ENCODE assay signal across 8 cellular contexts in genomic region chr15:60370804-60371700, GRCh38. TPM values are rescaled to one million over a fixed set of nuclear protein-coding genes. Genes with fewer than 3 reads are reported as not detected.
DNase-seq lines count a peak whose midpoint lies in the region; ATAC-seq and TF ChIP-seq lines count a peak whose summit lies in the region.

No MANE protein-coding gene starts in this region.

- H3K4me1 Mint-ChIP-seq in activated T-cell treated with anti-CD3 and anti-CD28 coated beads, Interleukin-2, amount 50 U/mL, for 24 hours (ENCODE audit: low read depth) = peaks cover 33% of the 10 kb centered on the region
- peaks cover 24% of the 10 kb centered on the region for H3K4me1 Mint-ChIP-seq in T-helper 17 cell

- H3K27me3 ChIP-seq in psoas muscle (ENCODE audit: insufficient read depth in 3 of 3, low read length in 2 of 3) = no peaks in the 10 kb centered on the region

- peaks cover 60% of the 10 kb centered on the region for H3K36me3 Mint-ChIP-seq in activated T-cell treated with anti-CD3 and anti-CD28 coated beads, Interleukin-2, amount 50 U/mL, for 24 hours (ENCODE audit: low read depth)
- peaks cover 2% of the 10 kb centered on the region for H3K36me3 Mint-ChIP-seq in T-helper 17 cell (ENCODE audit: low read depth)

- WGBS in psoas muscle, 3 donors = 21 to 32% (median 27%) methylated on average over 13 of the region's 13 CpGs

- peak overlapping the region; percentile 93 for H3K27ac Mint-ChIP-seq in activated T-cell treated with anti-CD3 and anti-CD28 coated beads, Interleukin-2, amount 50 U/mL, for 24 hours
- peak overlapping the region; percentile 49 for H3K27ac Mint-ChIP-seq in T-helper 17 cell

- H3K4me1 ChIP-seq in psoas muscle = peaks cover 60% of the 10 kb centered on the region

- H3K9me3 ChIP-seq in T-helper 17 cell (ENCODE audit: control insufficient read depth, low read length, poor library complexity, severe bottlenecking) = no peaks in the 10 kb centered on the region
- H3K9me3 ChIP-seq in psoas muscle = no peaks in the 10 kb centered on the region

- H3K9me3 Mint-ChIP-seq in activated T-cell treated with anti-CD3 and anti-CD28 coated beads, Interleukin-2, amount 50 U/mL, for 24 hours = no peaks in the 10 kb centered on the region

- no peak for TF ChIP-seq CTCF in psoas muscle (IDR thresholded peaks at IDR 0.05)

- H3K36me3 ChIP-seq in psoas muscle (ENCODE audit: insufficient read depth in 1 of 2, low read depth in 1 of 2) = peaks cover 4 to 35% of the 10 kb centered on the region in 2 donors

- no peak for DNase-seq in activated T-cell treated with anti-CD3 and anti-CD28 coated beads, Interleukin-2, amount 50 U/mL, for 24 hours
- DNase-seq in activated T-cell treated with anti-CD3 and anti-CD28 coated beads for 4 hours (no peak), T-helper 17 cell (no peak), fibroblast of the conjunctiva (ENCODE audit: low read depth) (peak; percentile 97), psoas muscle (peak; percentile 69 to 77), NCI-H146 (lab: John Stamatoyannopoulos, UW) (no peak)

- H3K4me3 ChIP-seq in psoas muscle = peak overlapping the region; percentile 5

- peak overlapping the region; percentile 79 for H3K27ac ChIP-seq in psoas muscle

- no peak for ATAC-seq in T-helper 17 cell
- peak; percentile 21 to 48 (median 34) for ATAC-seq in psoas muscle
- no peak for ATAC-seq in HG03354 (IDR thresholded peaks at IDR 0.05; ENCODE audit: poor library complexity, severe bottlenecking, unreplicated experiment)
- ATAC-seq in GM18870 (IDR thresholded peaks at IDR 0.05; ENCODE audit: unreplicated experiment) = no peak

- H3K27me3 Mint-ChIP-seq in activated T-cell treated with anti-CD3 and anti-CD28 coated beads, Interleukin-2, amount 50 U/mL, for 24 hours = no peaks in the 10 kb centered on the region
- no peaks in the 10 kb centered on the region for H3K27me3 Mint-ChIP-seq in T-helper 17 cell

- peak overlapping the region; percentile 27 for H3K4me3 Mint-ChIP-seq in activated T-cell treated with anti-CD3 and anti-CD28 coated beads, Interleukin-2, amount 50 U/mL, for 24 hours
- H3K4me3 Mint-ChIP-seq in T-helper 17 cell = no peak overlapping the region

- intact Hi-C loops in psoas muscle (cut with DNase I) = loop anchor here in 1 of 2 donors (5.0 kb wide), 1 partner anchor 106 kb away; the partner anchor contains the start of gene ICE2

RNA-seq across cellular contexts. Expression of gene ANXA2, which starts 26.7 kb away (rescaled TPM):
- total RNA-seq in T-helper 17 cell (100 to 1,000 TPM; 186 to 190 TPM), psoas muscle (100 to 1,000 TPM; 140 to 522 (median 378) TPM)
- polyA plus RNA-seq in psoas muscle = 1,000 to 10,000 TPM in 1 of 3 donors, 100 to 1,000 TPM in 2; 320 to 2,117 (median 350) TPM

Comparison
In these comparisons a context has a peak if more than half of its experiments do, and no peak if none do; other contexts are left out.
1. DNase-seq: peak in fibroblast of the conjunctiva (single experiment) and psoas muscle (2 of 2); none in activated T-cell treated with anti-CD3 and anti-CD28 coated beads, Interleukin-2, amount 50 U/mL, for 24 hours (single experiment), activated T-cell treated with anti-CD3 and anti-CD28 coated beads for 4 hours (single experiment), T-helper 17 cell (0 of 3) and NCI-H146 (single experiment).
2. ATAC-seq: peak in psoas muscle (4 of 4); none in T-helper 17 cell (single experiment), HG03354 (single experiment) and GM18870 (single experiment).